In the genomic region with DNA sequence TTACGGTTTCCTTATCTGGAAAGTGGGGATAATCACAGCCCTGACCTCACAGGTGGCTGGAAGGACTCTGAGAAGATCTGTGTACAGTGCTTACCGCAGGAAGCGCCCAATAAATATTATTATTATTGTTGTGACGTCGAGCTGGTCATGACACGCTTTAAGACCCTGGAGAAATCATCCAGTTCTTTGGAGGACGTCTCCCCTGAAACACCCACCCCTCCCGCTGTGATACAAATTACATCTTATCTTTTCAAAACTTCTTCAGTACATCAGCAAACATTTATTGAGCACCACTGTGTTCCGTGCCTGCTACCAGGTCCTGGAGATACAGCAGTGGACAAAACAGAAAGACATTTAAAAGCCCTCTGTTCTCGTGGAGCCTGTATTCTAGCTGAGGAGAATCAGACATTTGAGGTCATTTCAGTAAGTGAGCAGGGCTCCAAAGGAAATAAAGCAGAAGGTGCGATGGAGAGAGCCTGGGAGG, we compare ENCODE assay signal across 10 cellular contexts.
DNase-seq lines count a peak whose midpoint lies in the region; ATAC-seq and TF ChIP-seq lines count a peak whose summit lies in the region.
"Had no signal": no experiment of that assay in that cellular context is flagged by ENCODE, and none has a peak within 500 bp of the region (broad histone marks: within the 10 kb centered on the region; RNA-seq: fewer than 3 reads in every experiment).

No MANE protein-coding gene starts in this region.

- H3K36me3 ChIP-seq in brain microvascular endothelial cell (replicated peaks) (no peaks in the 10 kb centered on the region), spleen (no peaks in the 10 kb centered on the region)

- no peak for TF ChIP-seq POLR2A in spleen (IDR thresholded peaks at IDR 0.05)

- DNase-seq in HFF-Myc (ENCODE audit: extremely low read depth, low read depth): no peak
- DNase-seq in brain microvascular endothelial cell: peak; percentile 65
- DNase-seq in spleen: peak; percentile 4
- DNase-seq in foreskin melanocyte: no peak
- DNase-seq in RKO (ENCODE audit: low spot score): no peak
- DNase-seq: activated naive CD8-positive, alpha-beta T cell treated with anti-CD3 and anti-CD28 coated beads, Interleukin-2, amount 10 ng/mL, durations not matched to agents 7 days and 5 days; NCI-H524 treated with DMSO at 0.1 percent for 48 hours had no signal

- TF ChIP-seq CTCF in HFF-Myc (IDR thresholded peaks at IDR 0.05; ENCODE audit: low read depth, low read length, missing control alignments): no peak
- no peak for TF ChIP-seq CTCF in brain microvascular endothelial cell (IDR thresholded peaks at IDR 0.05; ENCODE audit: low read depth, low read length, missing control alignments)
- TF ChIP-seq CTCF in spleen (IDR thresholded peaks at IDR 0.05 in 8 of 11, conservative IDR thresholded peaks at IDR 0.05 in 3 of 11): no peak

- ATAC-seq in GM21825 (IDR thresholded peaks at IDR 0.05; ENCODE audit: unreplicated experiment) (no peak), HG02981 (IDR thresholded peaks at IDR 0.05; ENCODE audit: unreplicated experiment) (no peak)

- H3K27me3 ChIP-seq in brain microvascular endothelial cell (replicated peaks) (no peaks in the 10 kb centered on the region), layer of hippocampus (ENCODE audit: control insufficient read depth, insufficient read depth, low read length) (no peaks in the 10 kb centered on the region), spleen (replicated peaks in 1 of 7) (peaks cover 0 to 16% (median 0%) of the 10 kb centered on the region in 7 donors)

- no peaks in the 10 kb centered on the region for H3K9me3 ChIP-seq in spleen

- H3K4me3 ChIP-seq in HFF-Myc (replicated peaks; ENCODE audit: low read depth, low read length) (peak overlapping the region; percentile 33), brain microvascular endothelial cell (ENCODE audit: low read depth, low read length) (no peak overlapping the region), spleen (peak overlapping the region in 1 of 8 donors; percentile 48)

- intact Hi-C loops in spleen (cut with DNase I; ENCODE audit: low total_unique reads): no loop called here

- 67 to 82% (median 71%) methylated on average over 11 of the region's 11 CpGs for WGBS in spleen, 5 donors

- H3K27ac ChIP-seq in brain microvascular endothelial cell (peak overlapping the region; percentile 78), layer of hippocampus (ENCODE audit: low read depth, low read length) (peak overlapping the region; percentile 67), spleen (peak overlapping the region in 7 of 8 donors; percentile 62 to 89 (median 83))

- in situ Hi-C loops in brain microvascular endothelial cell (cut with HindIII; ENCODE audit: low pct_ligation_motif_present, low sequenced_read_pairs): no loop called here

- peaks cover 0 to 72% (median 31%) of the 10 kb centered on the region in 6 donors for H3K4me1 ChIP-seq in spleen

Comparison
In these comparisons a context has a peak if more than half of its experiments do, and no peak if none do; other contexts are left out.
1. DNase-seq: peak in brain microvascular endothelial cell (single experiment) and spleen (single experiment); none in HFF-Myc (single experiment), foreskin melanocyte (single experiment) and RKO (single experiment).
2. Peak in every context shown above with its lines, with median percentiles within 50 percentile points of each other: H3K27ac ChIP-seq.